ENCODE assay signal across 31 cellular contexts in the genomic region with DNA sequence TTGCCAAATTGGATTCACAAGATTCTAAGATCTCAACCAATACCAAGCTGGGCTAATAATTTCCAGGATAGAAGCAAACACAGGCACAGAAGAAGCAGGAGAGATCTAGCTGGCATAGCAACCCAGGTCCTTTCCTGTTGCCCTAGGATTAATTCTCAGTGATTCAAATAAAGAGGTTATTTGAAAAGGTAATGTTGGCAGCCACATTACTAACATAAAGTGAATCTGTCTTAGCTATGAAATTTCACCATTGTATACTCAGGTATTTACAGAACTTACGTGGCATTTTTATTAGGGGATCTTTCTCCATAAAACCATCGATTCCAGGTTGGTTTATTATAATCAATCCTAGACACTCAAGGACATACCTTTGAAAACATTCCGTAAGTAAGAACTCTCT.
"Had no signal": no experiment of that assay in that cellular context is flagged by ENCODE, and none has a peak within 500 bp of the region (broad histone marks: within the 10 kb centered on the region; RNA-seq: fewer than 3 reads in every experiment).

No MANE protein-coding gene starts in this region.

- H3K9me3 ChIP-seq: MG63, SJCRH30 had no signal

- H3K36me3 ChIP-seq: brain microvascular endothelial cell, MG63, SJCRH30 had no signal

- FAIRE-seq: K562, TTC549 had no signal

- H3K4me1 Mint-ChIP-seq: activated CD4-positive, alpha-beta T cell treated with anti-CD3 and anti-CD28 coated beads for 36 hours; activated CD4-positive, alpha-beta T cell treated with anti-CD3 and anti-CD28 coated beads, Interleukin-2, amount 10 ng/mL, durations not matched to agents 7 days and 5 days; activated naive CD4-positive, alpha-beta T cell treated with anti-CD3 and anti-CD28 coated beads, Interleukin-2, amount 10 ng/mL, durations not matched to agents 7 days and 5 days; activated naive CD8-positive, alpha-beta T cell treated with anti-CD3 and anti-CD28 coated beads for 36 hours had no signal

- H3K4me3 ChIP-seq: K562, MG63, SJCRH30, SK-N-MC had no signal

- H3K27me3 ChIP-seq: brain microvascular endothelial cell, MG63, SJCRH30 had no signal

- H3K4me1 ChIP-seq: SJCRH30 had no signal

- H3K36me3 Mint-ChIP-seq: activated naive CD4-positive, alpha-beta T cell treated with anti-CD3 and anti-CD28 coated beads, Interleukin-2, amount 10 ng/mL, durations not matched to agents 7 days and 5 days; activated naive CD8-positive, alpha-beta T cell treated with anti-CD3 and anti-CD28 coated beads for 36 hours had no signal

- H3K27ac ChIP-seq: brain microvascular endothelial cell, SJCRH30, SK-N-MC had no signal

- H3K4me3 Mint-ChIP-seq: activated CD4-positive, alpha-beta T cell treated with anti-CD3 and anti-CD28 coated beads for 36 hours; activated CD4-positive, alpha-beta T cell treated with anti-CD3 and anti-CD28 coated beads, Interleukin-2, amount 10 ng/mL, durations not matched to agents 7 days and 5 days; activated CD8-positive, alpha-beta T cell treated with anti-CD3 and anti-CD28 coated beads, Interleukin-2, amount 10 ng/mL, durations not matched to agents 7 days and 5 days; activated naive CD4-positive, alpha-beta T cell treated with anti-CD3 and anti-CD28 coated beads, Interleukin-2, amount 10 ng/mL, durations not matched to agents 7 days and 5 days; activated naive CD8-positive, alpha-beta T cell treated with anti-CD3 and anti-CD28 coated beads for 36 hours; activated T-cell treated with anti-CD3 and anti-CD28 coated beads, Interleukin-2, amount 50 U/mL, for 4 hours; T-helper 2 cell treated with Interferon-gamma antibody and Interleukin-4, amounts not matched to agents 5 μg/mL and 100 μg/mL, for 36 hours; WTC11 had no signal

- H3K27me3 Mint-ChIP-seq: activated CD4-positive, alpha-beta T cell treated with anti-CD3 and anti-CD28 coated beads for 36 hours; activated CD4-positive, alpha-beta T cell treated with anti-CD3 and anti-CD28 coated beads, Interleukin-2, amount 10 ng/mL, durations not matched to agents 7 days and 5 days; activated naive CD4-positive, alpha-beta T cell treated with anti-CD3 and anti-CD28 coated beads, Interleukin-2, amount 10 ng/mL, durations not matched to agents 7 days and 5 days; activated naive CD8-positive, alpha-beta T cell treated with anti-CD3 and anti-CD28 coated beads for 36 hours had no signal

- ATAC-seq: activated CD4-positive, alpha-beta T cell treated with anti-CD3 and anti-CD28 coated beads for 36 hours; activated CD4-positive, CD25-positive, alpha-beta regulatory T cell treated with anti-CD3 and anti-CD28 coated beads, Interleukin-2, amount 50 U/mL, for 24 hours; activated CD8-positive, alpha-beta T cell treated with anti-CD3 and anti-CD28 coated beads, Interleukin-2, amount 10 ng/mL, durations not matched to agents 7 days and 5 days; activated T-cell treated with anti-CD3 and anti-CD28 coated beads, Interleukin-2, amount 50 U/mL, for 4 hours; K562; WTC11 had no signal

- H3K27ac Mint-ChIP-seq: activated CD4-positive, alpha-beta T cell treated with anti-CD3 and anti-CD28 coated beads for 36 hours; activated CD4-positive, alpha-beta T cell treated with anti-CD3 and anti-CD28 coated beads, Interleukin-2, amount 10 ng/mL, durations not matched to agents 7 days and 5 days; activated CD8-positive, alpha-beta T cell treated with anti-CD3 and anti-CD28 coated beads, Interleukin-2, amount 10 ng/mL, durations not matched to agents 7 days and 5 days; activated naive CD4-positive, alpha-beta T cell treated with anti-CD3 and anti-CD28 coated beads, Interleukin-2, amount 10 ng/mL, durations not matched to agents 7 days and 5 days; activated naive CD8-positive, alpha-beta T cell treated with anti-CD3 and anti-CD28 coated beads for 36 hours; T-helper 2 cell treated with Interferon-gamma antibody and Interleukin-4, amounts not matched to agents 5 μg/mL and 100 μg/mL, for 36 hours; WTC11 had no signal

- DNase-seq: activated CD4-positive, alpha-beta T cell treated with anti-CD3 and anti-CD28 coated beads for 36 hours; activated CD4-positive, alpha-beta T cell treated with anti-CD3 and anti-CD28 coated beads, Interleukin-2, amount 10 ng/mL, durations not matched to agents 7 days and 5 days; activated CD4-positive, alpha-beta T cell treated with anti-CD3 and anti-CD28 coated beads, Interleukin-2, amount 50 U/mL, for 48 hours; activated CD8-positive, alpha-beta memory T cell treated with anti-CD3 and anti-CD28 coated beads, Interleukin-2, amount 50 U/mL, for 4 hours; activated CD8-positive, alpha-beta T cell treated with anti-CD3 and anti-CD28 coated beads, Interleukin-2, amount 10 ng/mL, durations not matched to agents 7 days and 5 days; activated effector memory CD4-positive, alpha-beta T cell treated with Interleukin-2 at 50 U/mL for 16 hours; activated naive CD4-positive, alpha-beta T cell treated with anti-CD3 and anti-CD28 coated beads, Interleukin-2, amount 10 ng/mL, durations not matched to agents 7 days and 5 days; activated naive CD8-positive, alpha-beta T cell treated with anti-CD3 and anti-CD28 coated beads for 36 hours; activated T-cell treated with anti-CD3 and anti-CD28 coated beads for 4 hours; activated T-cell treated with anti-CD3 and anti-CD28 coated beads, Interleukin-2, amount 50 U/mL, for 4 hours; amniotic stem cell; aorta; brain microvascular endothelial cell; central memory CD4-positive, alpha-beta T cell; MG63; NCI-H1092; NCI-H1436 treated with DMSO at 0.1 percent for 48 hours; NCI-H1694 treated with DMSO at 0.1 percent for 48 hours; NCI-H2029; NCI-H345; NCI-H524 treated with DMSO at 0.1 percent for 48 hours; NCI-H82; NK-92 treated with Interleukin-12 subunit alpha and Interleukin-12 subunit beta, amount 100 ng/mL, for 24 hours; Right ventricle myocardium superior; SJCRH30 had no signal
